ENCODE assay signal across 2 cellular contexts in the genomic region with DNA sequence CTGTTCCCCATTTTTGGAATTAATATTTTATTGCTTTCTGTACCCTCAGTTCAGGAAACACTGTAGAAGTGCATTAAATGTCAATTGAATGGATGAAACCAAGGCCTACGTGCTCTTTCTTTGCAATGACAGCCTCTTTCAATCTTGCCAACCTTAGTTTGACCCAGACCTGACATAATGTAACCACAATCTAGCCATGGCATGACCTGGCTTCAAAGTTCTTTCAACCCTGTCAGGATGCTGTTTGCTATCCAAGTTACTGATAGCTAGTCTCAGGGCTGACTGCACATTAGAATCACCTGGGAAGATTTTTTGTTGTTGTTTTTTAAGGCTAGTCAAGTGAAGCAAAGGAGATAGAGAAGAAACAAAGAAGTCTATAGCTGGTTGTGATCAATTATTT.
A peak's percentile ranks its signal among the peaks of the same experiment; 100 is the strongest.
TF ChIP-seq lines count a peak whose summit lies in the region.

No MANE protein-coding gene starts in this region.

TF ChIP-seq in liver, 16 proteins besides CTCF, POLR2A, EP300 and RAD21 (continued from another document):
- TF ChIP-seq, protein P1, sequence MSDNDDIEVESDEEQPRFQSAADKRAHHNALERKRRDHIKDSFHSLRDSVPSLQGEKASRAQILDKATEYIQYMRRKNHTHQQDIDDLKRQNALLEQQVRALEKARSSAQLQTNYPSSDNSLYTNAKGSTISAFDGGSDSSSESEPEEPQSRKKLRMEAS (IDR thresholded peaks at IDR 0.05) = no peak
- no peak for TF ChIP-seq FOXA1 (IDR thresholded peaks at IDR 0.05)
- no peak for TF ChIP-seq GABPA (IDR thresholded peaks at IDR 0.05 in 1 of 2, conservative IDR thresholded peaks at IDR 0.05 in 1 of 2)
- TF ChIP-seq YY1 (IDR thresholded peaks at IDR 0.05) = peak; percentile 31
- TF ChIP-seq, protein P2, sequence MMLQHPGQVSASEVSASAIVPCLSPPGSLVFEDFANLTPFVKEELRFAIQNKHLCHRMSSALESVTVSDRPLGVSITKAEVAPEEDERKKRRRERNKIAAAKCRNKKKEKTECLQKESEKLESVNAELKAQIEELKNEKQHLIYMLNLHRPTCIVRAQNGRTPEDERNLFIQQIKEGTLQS (IDR thresholded peaks at IDR 0.05) = no peak
- peak; percentile 53 to 66 for TF ChIP-seq HNF4A (conservative IDR thresholded peaks at IDR 0.05)
- no peak for TF ChIP-seq HNF4G (IDR thresholded peaks at IDR 0.05)
- no peak for TF ChIP-seq NR2F2 (IDR thresholded peaks at IDR 0.05)
- TF ChIP-seq EGR1 (IDR thresholded peaks at IDR 0.05; ENCODE audit: low read depth in 2 of 2) = no peak
- TF ChIP-seq SP1 (IDR thresholded peaks at IDR 0.05) = peak; percentile 27
- TF ChIP-seq, protein P3, sequence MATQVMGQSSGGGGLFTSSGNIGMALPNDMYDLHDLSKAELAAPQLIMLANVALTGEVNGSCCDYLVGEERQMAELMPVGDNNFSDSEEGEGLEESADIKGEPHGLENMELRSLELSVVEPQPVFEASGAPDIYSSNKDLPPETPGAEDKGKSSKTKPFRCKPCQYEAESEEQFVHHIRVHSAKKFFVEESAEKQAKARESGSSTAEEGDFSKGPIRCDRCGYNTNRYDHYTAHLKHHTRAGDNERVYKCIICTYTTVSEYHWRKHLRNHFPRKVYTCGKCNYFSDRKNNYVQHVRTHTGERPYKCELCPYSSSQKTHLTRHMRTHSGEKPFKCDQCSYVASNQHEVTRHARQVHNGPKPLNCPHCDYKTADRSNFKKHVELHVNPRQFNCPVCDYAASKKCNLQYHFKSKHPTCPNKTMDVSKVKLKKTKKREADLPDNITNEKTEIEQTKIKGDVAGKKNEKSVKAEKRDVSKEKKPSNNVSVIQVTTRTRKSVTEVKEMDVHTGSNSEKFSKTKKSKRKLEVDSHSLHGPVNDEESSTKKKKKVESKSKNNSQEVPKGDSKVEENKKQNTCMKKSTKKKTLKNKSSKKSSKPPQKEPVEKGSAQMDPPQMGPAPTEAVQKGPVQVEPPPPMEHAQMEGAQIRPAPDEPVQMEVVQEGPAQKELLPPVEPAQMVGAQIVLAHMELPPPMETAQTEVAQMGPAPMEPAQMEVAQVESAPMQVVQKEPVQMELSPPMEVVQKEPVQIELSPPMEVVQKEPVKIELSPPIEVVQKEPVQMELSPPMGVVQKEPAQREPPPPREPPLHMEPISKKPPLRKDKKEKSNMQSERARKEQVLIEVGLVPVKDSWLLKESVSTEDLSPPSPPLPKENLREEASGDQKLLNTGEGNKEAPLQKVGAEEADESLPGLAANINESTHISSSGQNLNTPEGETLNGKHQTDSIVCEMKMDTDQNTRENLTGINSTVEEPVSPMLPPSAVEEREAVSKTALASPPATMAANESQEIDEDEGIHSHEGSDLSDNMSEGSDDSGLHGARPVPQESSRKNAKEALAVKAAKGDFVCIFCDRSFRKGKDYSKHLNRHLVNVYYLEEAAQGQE (IDR thresholded peaks at IDR 0.05) = no peak
- TF ChIP-seq JUND (IDR thresholded peaks at IDR 0.05) = no peak
TF ChIP-seq in liver: peak in this region for 4.

TF ChIP-seq in HepG2, 621 proteins besides CTCF, POLR2A, EP300 and RAD21 (continued from another document):
- TF ChIP-seq, protein P4, sequence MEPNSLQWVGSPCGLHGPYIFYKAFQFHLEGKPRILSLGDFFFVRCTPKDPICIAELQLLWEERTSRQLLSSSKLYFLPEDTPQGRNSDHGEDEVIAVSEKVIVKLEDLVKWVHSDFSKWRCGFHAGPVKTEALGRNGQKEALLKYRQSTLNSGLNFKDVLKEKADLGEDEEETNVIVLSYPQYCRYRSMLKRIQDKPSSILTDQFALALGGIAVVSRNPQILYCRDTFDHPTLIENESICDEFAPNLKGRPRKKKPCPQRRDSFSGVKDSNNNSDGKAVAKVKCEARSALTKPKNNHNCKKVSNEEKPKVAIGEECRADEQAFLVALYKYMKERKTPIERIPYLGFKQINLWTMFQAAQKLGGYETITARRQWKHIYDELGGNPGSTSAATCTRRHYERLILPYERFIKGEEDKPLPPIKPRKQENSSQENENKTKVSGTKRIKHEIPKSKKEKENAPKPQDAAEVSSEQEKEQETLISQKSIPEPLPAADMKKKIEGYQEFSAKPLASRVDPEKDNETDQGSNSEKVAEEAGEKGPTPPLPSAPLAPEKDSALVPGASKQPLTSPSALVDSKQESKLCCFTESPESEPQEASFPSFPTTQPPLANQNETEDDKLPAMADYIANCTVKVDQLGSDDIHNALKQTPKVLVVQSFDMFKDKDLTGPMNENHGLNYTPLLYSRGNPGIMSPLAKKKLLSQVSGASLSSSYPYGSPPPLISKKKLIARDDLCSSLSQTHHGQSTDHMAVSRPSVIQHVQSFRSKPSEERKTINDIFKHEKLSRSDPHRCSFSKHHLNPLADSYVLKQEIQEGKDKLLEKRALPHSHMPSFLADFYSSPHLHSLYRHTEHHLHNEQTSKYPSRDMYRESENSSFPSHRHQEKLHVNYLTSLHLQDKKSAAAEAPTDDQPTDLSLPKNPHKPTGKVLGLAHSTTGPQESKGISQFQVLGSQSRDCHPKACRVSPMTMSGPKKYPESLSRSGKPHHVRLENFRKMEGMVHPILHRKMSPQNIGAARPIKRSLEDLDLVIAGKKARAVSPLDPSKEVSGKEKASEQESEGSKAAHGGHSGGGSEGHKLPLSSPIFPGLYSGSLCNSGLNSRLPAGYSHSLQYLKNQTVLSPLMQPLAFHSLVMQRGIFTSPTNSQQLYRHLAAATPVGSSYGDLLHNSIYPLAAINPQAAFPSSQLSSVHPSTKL (CRISPR knock-in tag; IDR thresholded peaks at IDR 0.05) = no peak
- no peak for TF ChIP-seq WIZ (CRISPR knock-in tag; IDR thresholded peaks at IDR 0.05)
- no peak for TF ChIP-seq TGIF2 (CRISPR knock-in tag; IDR thresholded peaks at IDR 0.05)
- TF ChIP-seq HOXA7 (CRISPR knock-in tag; IDR thresholded peaks at IDR 0.05) = no peak
- TF ChIP-seq, protein P5, sequence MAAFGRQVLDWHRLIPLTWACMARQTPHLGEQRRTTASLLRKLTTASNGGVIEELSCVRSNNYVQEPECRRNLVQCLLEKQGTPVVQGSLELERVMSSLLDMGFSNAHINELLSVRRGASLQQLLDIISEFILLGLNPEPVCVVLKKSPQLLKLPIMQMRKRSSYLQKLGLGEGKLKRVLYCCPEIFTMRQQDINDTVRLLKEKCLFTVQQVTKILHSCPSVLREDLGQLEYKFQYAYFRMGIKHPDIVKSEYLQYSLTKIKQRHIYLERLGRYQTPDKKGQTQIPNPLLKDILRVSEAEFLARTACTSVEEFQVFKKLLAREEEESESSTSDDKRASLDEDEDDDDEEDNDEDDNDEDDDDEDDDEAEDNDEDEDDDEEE (CRISPR knock-in tag; IDR thresholded peaks at IDR 0.05) = no peak
- TF ChIP-seq NAIF1 (CRISPR knock-in tag; IDR thresholded peaks at IDR 0.05; ENCODE audit: borderline replicate concordance) = no peak
- TF ChIP-seq ZNF776 (CRISPR knock-in tag; IDR thresholded peaks at IDR 0.05) = no peak
- TF ChIP-seq NFKB2 (CRISPR knock-in tag; IDR thresholded peaks at IDR 0.05; ENCODE audit: borderline replicate concordance) = no peak
- TF ChIP-seq ZNF496 (CRISPR knock-in tag; IDR thresholded peaks at IDR 0.05; ENCODE audit: insufficient replicate concordance) = no peak
- no peak for TF ChIP-seq MED8 (CRISPR knock-in tag; IDR thresholded peaks at IDR 0.05; ENCODE audit: insufficient replicate concordance)
- TF ChIP-seq TBP (CRISPR knock-in tag; IDR thresholded peaks at IDR 0.05) = no peak
